1 cellular context compared by ENCODE assay signal in genomic region chr15:70854669-70854976, GRCh38.
TF ChIP-seq lines count a peak whose summit lies in the region.

No MANE protein-coding gene starts in this region.

TF ChIP-seq in A549, 52 proteins besides CTCF, POLR2A, EP300 and RAD21 (continued from another document):
- no peak for TF ChIP-seq SREBF2 (IDR thresholded peaks at IDR 0.05)
- TF ChIP-seq HOXB5 (CRISPR knock-in tag; IDR thresholded peaks at IDR 0.05) = no peak
- TF ChIP-seq REST (IDR thresholded peaks at IDR 0.05) = no peak
- no peak for TF ChIP-seq TFCP2L1 (CRISPR knock-in tag; IDR thresholded peaks at IDR 0.05)
- no peak for TF ChIP-seq ZC3H11A (IDR thresholded peaks at IDR 0.05)
- TF ChIP-seq ZNF302 (CRISPR knock-in tag; IDR thresholded peaks at IDR 0.05) = no peak
- no peak for TF ChIP-seq FOSB (CRISPR knock-in tag; IDR thresholded peaks at IDR 0.05)
- no peak for TF ChIP-seq NR3C1 (IDR thresholded peaks at IDR 0.05)
- no peak for TF ChIP-seq CEBPB (IDR thresholded peaks at IDR 0.05)
- TF ChIP-seq KDM5A (IDR thresholded peaks at IDR 0.05) = no peak
